11 cellular contexts compared by ENCODE assay signal in the genomic region with DNA sequence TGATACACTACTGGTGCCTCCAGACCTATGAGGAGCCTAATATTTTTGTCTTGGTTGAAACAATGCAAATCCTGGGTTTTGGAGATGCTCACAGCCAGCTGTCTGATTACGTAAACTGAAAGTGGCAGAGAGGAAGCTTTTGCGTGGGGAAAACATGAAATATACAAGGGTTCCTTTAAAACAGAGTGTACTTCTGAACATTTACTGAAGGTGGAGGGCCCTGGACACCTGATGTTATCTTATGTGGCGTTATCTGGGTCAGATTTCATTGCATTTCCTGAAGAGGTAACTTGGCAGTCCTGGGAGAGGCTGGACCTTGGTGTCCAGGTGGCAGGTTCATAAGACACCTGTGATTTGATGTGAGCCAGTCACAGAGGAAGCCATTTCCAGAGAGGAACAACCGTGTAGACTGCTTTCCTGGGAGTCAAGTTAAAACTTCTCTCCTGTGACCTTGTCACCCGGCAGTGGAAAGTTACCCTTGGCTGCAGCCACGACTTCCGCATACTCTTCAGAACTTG.
DNase-seq lines count a peak whose midpoint lies in the region; ATAC-seq and TF ChIP-seq lines count a peak whose summit lies in the region.
"Had no signal": no experiment of that assay in that cellular context is flagged by ENCODE, and none has a peak within 500 bp of the region (broad histone marks: within the 10 kb centered on the region; RNA-seq: fewer than 3 reads in every experiment).

No MANE protein-coding gene starts in this region.

- H3K9me3 ChIP-seq in body of pancreas (no peaks in the 10 kb centered on the region), thyroid gland (no peaks in the 10 kb centered on the region)

- peaks cover 8% of the 10 kb centered on the region for H3K9me3 Mint-ChIP-seq in nephron progenitor cell

- peak; percentile 58 for DNase-seq in DMS53 treated with DMSO at 0.1 percent for 48 hours (lab: John Stamatoyannopoulos, UW; ENCODE audit: unreplicated experiment)
- DNase-seq in body of pancreas: peak in 3 of 4 donors; percentile 23 to 52 (median 25)
- DNase-seq in hippocampal formation (lab: John Stamatoyannopoulos, UW): no peak
- no peak for DNase-seq in NCI-H2227 (lab: John Stamatoyannopoulos, UW; ENCODE audit: unreplicated experiment)
- no peak for DNase-seq in nephron progenitor cell
- no peak for DNase-seq in thyroid gland
- DNase-seq: activated naive CD4-positive, alpha-beta T cell; effector CD8-positive, alpha-beta T cell had no signal

- H3K27me3 Mint-ChIP-seq in nephron progenitor cell (ENCODE audit: low read depth, poor library complexity): no peaks in the 10 kb centered on the region

- peaks cover 11% of the 10 kb centered on the region for H3K36me3 Mint-ChIP-seq in nephron progenitor cell (ENCODE audit: low read depth)

- TF ChIP-seq CTCF in body of pancreas (IDR thresholded peaks at IDR 0.05) (no peak), nephron progenitor cell (IDR thresholded peaks at IDR 0.05) (no peak), thyroid gland (IDR thresholded peaks at IDR 0.05) (no peak)

- H3K36me3 ChIP-seq in body of pancreas (replicated peaks in 1 of 2; ENCODE audit: insufficient read depth in 1 of 2, low read depth in 2 of 2) (no peaks in the 10 kb centered on the region), thyroid gland (no peaks in the 10 kb centered on the region)

- H3K4me3 ChIP-seq in body of pancreas: no peak overlapping the region
- no peak overlapping the region for H3K4me3 ChIP-seq in thyroid gland (replicated peaks in 1 of 3)

- H3K27ac Mint-ChIP-seq in nephron progenitor cell: no peak overlapping the region

- ATAC-seq in GM19468 (IDR thresholded peaks at IDR 0.05; ENCODE audit: extremely low read depth, unreplicated experiment): peak; percentile 86
- peak; percentile 80 for ATAC-seq in HG03432 (IDR thresholded peaks at IDR 0.05; ENCODE audit: unreplicated experiment)
- ATAC-seq in body of pancreas: no peak

- H3K27me3 ChIP-seq in body of pancreas (no peaks in the 10 kb centered on the region), thyroid gland (no peaks in the 10 kb centered on the region)

- H3K27ac ChIP-seq in body of pancreas: peak overlapping the region; percentile 3 to 65 (median 41)
- H3K27ac ChIP-seq in thyroid gland: no peak overlapping the region
- H3K27ac ChIP-seq: HL-60 had no signal

- peaks cover 16% of the 10 kb centered on the region for H3K4me1 Mint-ChIP-seq in nephron progenitor cell

- intact Hi-C loops in body of pancreas (cut with DNase I) (no loop called here), thyroid gland (cut with DNase I) (no loop called here)

- H3K4me1 ChIP-seq in body of pancreas: peaks cover 37% of the 10 kb centered on the region
- peaks cover 6 to 9% of the 10 kb centered on the region in 2 donors for H3K4me1 ChIP-seq in thyroid gland

- H3K4me3 Mint-ChIP-seq in nephron progenitor cell: no peak overlapping the region

- no peak for TF ChIP-seq POLR2A in body of pancreas (IDR thresholded peaks at IDR 0.05)
- no peak for TF ChIP-seq POLR2A in thyroid gland (IDR thresholded peaks at IDR 0.05)

- WGBS in body of pancreas, 2 donors: 36 to 39% methylated on average over 7 of the region's 7 CpGs
- WGBS in thyroid gland, 2 donors: 62 to 65% methylated on average over 7 of the region's 7 CpGs

Comparison
In these comparisons a context has a peak if more than half of its experiments do, and no peak if none do; other contexts are left out.
1. DNase-seq: peak in DMS53 treated with DMSO at 0.1 percent for 48 hours (single experiment) and body of pancreas (3 of 4); none in hippocampal formation (0 of 2), NCI-H2227 (single experiment), nephron progenitor cell (single experiment) and thyroid gland (0 of 2).
2. H3K27ac ChIP-seq: peak in body of pancreas (4 of 4); none in thyroid gland (0 of 3).